In genomic region chr5:13553896-13554295, GRCh38 we compare ENCODE assay signal across 12 cellular contexts.
DNase-seq lines count a peak whose midpoint lies in the region; ATAC-seq and TF ChIP-seq lines count a peak whose summit lies in the region.
"Had no signal": no experiment of that assay in that cellular context is flagged by ENCODE, and none has a peak within 500 bp of the region (broad histone marks: within the 10 kb centered on the region; RNA-seq: fewer than 3 reads in every experiment).

No MANE protein-coding gene starts in this region.

- no peaks in the 10 kb centered on the region for H3K36me3 ChIP-seq in HCT116 (ENCODE audit: control insufficient read depth in 1 of 2, insufficient read depth in 2 of 2, low read length in 2 of 2)
- H3K36me3 ChIP-seq in hepatocyte (replicated peaks; ENCODE audit: insufficient read depth, low read depth) = no peaks in the 10 kb centered on the region
- no peaks in the 10 kb centered on the region for H3K36me3 ChIP-seq in A673 (ENCODE audit: insufficient read depth, low read length, poor library complexity, severe bottlenecking)

- no peak for TF ChIP-seq CTCF in HCT116 (IDR thresholded peaks at IDR 0.05 in 2 of 3, conservative IDR thresholded peaks at IDR 0.05 in 1 of 3; ENCODE audit: borderline replicate concordance in 1 of 3, insufficient read depth in 1 of 3, low read depth in 2 of 3, low read length in 2 of 3)
- no peak for TF ChIP-seq CTCF in hepatocyte (IDR thresholded peaks at IDR 0.05; ENCODE audit: poor library complexity)
- TF ChIP-seq CTCF in lower leg skin (IDR thresholded peaks at IDR 0.05) = no peak
- TF ChIP-seq CTCF in A673 (conservative IDR thresholded peaks at IDR 0.05; ENCODE audit: low read depth, low read length) = no peak

- H3K9ac ChIP-seq in HCT116 (ENCODE audit: low read length) = no peak overlapping the region

- POLR2A ChIA-PET in HCT116 (lab: Charles Lee) = no interaction called here
- POLR2A ChIA-PET in A673 (lab: Charles Lee; ENCODE audit: low non-redundant PET) = no interaction called here

- H2AFZ ChIP-seq in HCT116 (ENCODE audit: low read depth, low read length, poor library complexity, severe bottlenecking) (no peak overlapping the region), hepatocyte (no peak overlapping the region)

- intact Hi-C loops in HCT116 (cut with micrococcal nuclease) = no loop called here
- intact Hi-C loops in lower leg skin (cut with DNase I; ENCODE audit: low total_unique reads) = no loop called here
- intact Hi-C loops in A673 (cut with micrococcal nuclease; ENCODE audit: unreplicated experiment) = no loop called here

- no peak for TF ChIP-seq RAD21 in HCT116 (IDR thresholded peaks at IDR 0.05; ENCODE audit: low read depth)

- 29% methylated on average over 4 of the region's 4 CpGs for WGBS in hepatocyte (ENCODE audit: low lambda C conversion rate, missing lambda C conversion rate)
- 22 to 23% methylated on average over 4 of the region's 4 CpGs for WGBS in lower leg skin, 2 donors

- H3K4me3 ChIP-seq in HCT116 (replicated peaks in 1 of 2; ENCODE audit: low read depth in 1 of 2, low read length in 2 of 2) = no peak overlapping the region
- no peak overlapping the region for H3K4me3 ChIP-seq in hepatocyte
- no peak overlapping the region for H3K4me3 ChIP-seq in lower leg skin (ENCODE audit: low read depth, poor library complexity, severe bottlenecking)
- H3K4me3 ChIP-seq in A673 (ENCODE audit: low read depth, low read length, poor library complexity, severe bottlenecking) = no peak overlapping the region
- H3K4me3 ChIP-seq: dorsolateral prefrontal cortex had no signal

- TF ChIP-seq POLR2A in HCT116 (IDR thresholded peaks at IDR 0.05; ENCODE audit: borderline replicate concordance, extremely low read depth, insufficient read depth, insufficient read length) (no peak), lower leg skin (IDR thresholded peaks at IDR 0.05) (no peak)

- H3K9me3 ChIP-seq in HCT116 (ENCODE audit: control insufficient read depth in 1 of 2, insufficient read depth in 1 of 2, low read depth in 1 of 2, low read length in 2 of 2) (peaks cover 5 to 21% of the 10 kb centered on the region in 2 experiments; a peak in 2 of 4 replicates), hepatocyte (ENCODE audit: low read depth) (no peaks in the 10 kb centered on the region), A673 (ENCODE audit: low read depth, low read length, poor library complexity, severe bottlenecking) (no peaks in the 10 kb centered on the region)

- no peaks in the 10 kb centered on the region for H3K4me1 ChIP-seq in HCT116 (ENCODE audit: control insufficient read depth in 1 of 2, insufficient read depth in 2 of 2, low read length in 2 of 2)
- no peaks in the 10 kb centered on the region for H3K4me1 ChIP-seq in hepatocyte (ENCODE audit: insufficient read depth)
- H3K4me1 ChIP-seq in A673 (ENCODE audit: insufficient read depth, low read length, poor library complexity, severe bottlenecking) = no peaks in the 10 kb centered on the region

- no peak for ATAC-seq in HCT116
- ATAC-seq in HG03571 (IDR thresholded peaks at IDR 0.05; ENCODE audit: unreplicated experiment) = no peak

- CTCF ChIA-PET in HCT116 (lab: Charles Lee) = no interaction called here
- CTCF ChIA-PET in A673 (lab: Charles Lee) = no interaction called here

- BruUV-seq in HCT116 (replicated peaks; lab: Mats Ljungman, UMichigan) (no TSS peak), A673 (replicated peaks; lab: Mats Ljungman, UMichigan) (no TSS peak)

- RAD21 ChIA-PET in HCT116 (lab: Charles Lee; ENCODE audit: low non-redundant PET in 1 of 2, low total read pairs in 2 of 2, uncharacterized antibody in 2 of 2, unreplicated experiment in 2 of 2) = no interaction called here

- no peaks in the 10 kb centered on the region for H3K9me2 ChIP-seq in HCT116 (ENCODE audit: insufficient read depth)
- H3K9me2 ChIP-seq in hepatocyte (replicated peaks; ENCODE audit: insufficient read depth) = no peaks in the 10 kb centered on the region

- DNase-seq in ACHN = peak; percentile 41
- DNase-seq in HCT116 (ENCODE audit: low read depth, low spot score) = no peak
- peak; percentile 17 for DNase-seq in SK-MEL-5 (ENCODE audit: low read depth, low spot score)
- DNase-seq in hepatocyte (ENCODE audit: low spot score) = peak; percentile 53
- no peak for DNase-seq in lower leg skin (ENCODE audit: low spot score in 2 of 2)
- no peak for DNase-seq in stimulated activated CD4-positive, alpha-beta T cell treated with anti-CD3 and anti-CD28 coated beads, Interleukin-12 subunit alpha, Interleukin-12 subunit beta, amount 100 ng/mL, for 4 hours
- DNase-seq in A673 (ENCODE audit: low spot score) = no peak
- DNase-seq: dorsolateral prefrontal cortex, hippocampal formation, NCI-H2029, SHP77 had no signal

- no peaks in the 10 kb centered on the region for H3K27me3 ChIP-seq in HCT116 (ENCODE audit: insufficient read depth, low read length)
- no peaks in the 10 kb centered on the region for H3K27me3 ChIP-seq in hepatocyte
- H3K27me3 ChIP-seq in A673 (replicated peaks; ENCODE audit: insufficient read depth, low read depth, low read length, poor library complexity) = no peaks in the 10 kb centered on the region
- H3K27me3 ChIP-seq: dorsolateral prefrontal cortex had no signal

- no peaks in the 10 kb centered on the region for H3K79me2 ChIP-seq in HCT116 (ENCODE audit: insufficient read depth, low read length)
- H3K79me2 ChIP-seq in hepatocyte = no peaks in the 10 kb centered on the region

- H3K27ac ChIP-seq in HCT116 (ENCODE audit: low read depth, low read length) (no peak overlapping the region), hepatocyte (no peak overlapping the region), A673 (ENCODE audit: low read depth, low read length, poor library complexity, severe bottlenecking) (no peak overlapping the region)
- H3K27ac ChIP-seq: dorsolateral prefrontal cortex had no signal

- H4K20me1 ChIP-seq in HCT116 (ENCODE audit: insufficient read depth) (no peaks in the 10 kb centered on the region), hepatocyte (ENCODE audit: insufficient read depth, poor library complexity, severe bottlenecking) (no peaks in the 10 kb centered on the region)

- no peak overlapping the region for H3K4me2 ChIP-seq in HCT116 (ENCODE audit: low read length)
- no peak overlapping the region for H3K4me2 ChIP-seq in hepatocyte

- in situ Hi-C loops in ACHN (cut with HindIII; ENCODE audit: low pct_ligation_motif_present, low pct_unique_long_range_greater_than_20kb, low sequenced_read_pairs) = no loop called here
- in situ Hi-C loops in SK-MEL-5 (cut with HindIII; ENCODE audit: low pct_unique_long_range_greater_than_20kb, low sequenced_read_pairs) = no loop called here

TF ChIP-seq in HCT116, 20 proteins besides CTCF, POLR2A, EP300 and RAD21:
- TF ChIP-seq REST (IDR thresholded peaks at IDR 0.05; ENCODE audit: low read depth) (peak; percentile 26), EGR1 (IDR thresholded peaks at IDR 0.05; ENCODE audit: low read depth) (no peak), CBX3 (IDR thresholded peaks at IDR 0.05; ENCODE audit: low read depth) (no peak)

Comparison
In these comparisons a context has a peak if more than half of its experiments do, and no peak if none do; other contexts are left out.
1. DNase-seq: peak in ACHN (single experiment), SK-MEL-5 (single experiment) and hepatocyte (single experiment); none in HCT116 (single experiment), lower leg skin (0 of 2), stimulated activated CD4-positive, alpha-beta T cell treated with anti-CD3 and anti-CD28 coated beads, Interleukin-12 subunit alpha, Interleukin-12 subunit beta, amount 100 ng/mL, for 4 hours (single experiment) and A673 (single experiment).